18 cellular contexts compared by ENCODE assay signal in genomic region chr5:36279054-36279698, GRCh38. TPM values are rescaled to one million over a fixed set of nuclear protein-coding genes. Genes with fewer than 3 reads are reported as not detected.
DNase-seq lines count a peak whose midpoint lies in the region; ATAC-seq, FAIRE-seq and TF ChIP-seq lines count a peak whose summit lies in the region.
"Had no signal": no experiment of that assay in that cellular context is flagged by ENCODE, and none has a peak within 500 bp of the region (broad histone marks: within the 10 kb centered on the region; RNA-seq: fewer than 3 reads in every experiment).

No MANE protein-coding gene starts in this region.

- peak; percentile 66 for FAIRE-seq in keratinocyte (lab: Jason Lieb, UNC)
- FAIRE-seq: A204.1 had no signal

- H3K4me3 ChIP-seq in ascending aorta: peak overlapping the region; percentile 9 to 26
- H3K4me3 ChIP-seq in keratinocyte (ENCODE audit: control insufficient read depth in 2 of 3, extremely low read depth in 1 of 3, insufficient read depth in 2 of 3, low read depth in 1 of 3, low read length in 3 of 3): no peak overlapping the region
- H3K4me3 ChIP-seq: psoas muscle had no signal

- H3K27me3 ChIP-seq in ascending aorta (no peaks in the 10 kb centered on the region), keratinocyte (ENCODE audit: control insufficient read depth, extremely low read depth, insufficient read depth, low read length) (no peaks in the 10 kb centered on the region)

- ATAC-seq in activated T-cell treated with anti-CD3 and anti-CD28 coated beads, Interleukin-2, amount 50 U/mL, for 72 hours (replicated peaks in 1 of 2): peak in 1 of 2 donors; percentile 26
- ATAC-seq: psoas muscle had no signal

- H3K9ac ChIP-seq in keratinocyte (ENCODE audit: control insufficient read depth, extremely low read depth, insufficient read depth, low read length): no peak overlapping the region

- H3K27me3 Mint-ChIP-seq in activated T-cell treated with anti-CD3 and anti-CD28 coated beads, Interleukin-2, amount 50 U/mL, for 72 hours (ENCODE audit: low read depth): peaks cover 4% of the 10 kb centered on the region
- H3K27me3 Mint-ChIP-seq in activated T-cell treated with anti-CD3 and anti-CD28 coated beads, Interleukin-2, amount 50 U/mL, for 24 hours: peaks cover 12% of the 10 kb centered on the region

- H4K20me1 ChIP-seq in keratinocyte (ENCODE audit: control insufficient read depth, extremely low read depth, insufficient read depth, low read length): no peaks in the 10 kb centered on the region

- dilution Hi-C loops in keratinocyte (cut with MboI; ENCODE audit: extremely low pct_ligation_motif_present, low sequenced_read_pairs): no loop called here

- H3K4me1 ChIP-seq in ascending aorta (peaks cover 0 to 31% of the 10 kb centered on the region in 2 donors), keratinocyte (ENCODE audit: control insufficient read depth, extremely low read depth, insufficient read depth, low read length) (no peaks in the 10 kb centered on the region)
- H3K4me1 ChIP-seq: Caco-2 had no signal

- no peak overlapping the region for H2AFZ ChIP-seq in keratinocyte (ENCODE audit: control insufficient read depth, low read length)

- no peak overlapping the region for H3K4me2 ChIP-seq in keratinocyte (ENCODE audit: control insufficient read depth, extremely low read depth, insufficient read depth, low read depth, low read length)

- DNase-seq in activated T-cell treated with anti-CD3 and anti-CD28 coated beads, Interleukin-2, amount 50 U/mL, for 72 hours: no peak
- no peak for DNase-seq in activated T-cell treated with anti-CD3 and anti-CD28 coated beads, Interleukin-2, amount 50 U/mL, for 24 hours
- DNase-seq in ascending aorta (ENCODE audit: low spot score in 2 of 2): no peak
- no peak for DNase-seq in keratinocyte (ENCODE audit: low read depth, low spot score)
- DNase-seq in stimulated activated CD4-positive, alpha-beta T cell treated with anti-CD3 and anti-CD28 coated beads, Interleukin-4, amount 100 ng/mL, for 24 hours: no peak
- DNase-seq in GM20000 (ENCODE audit: low spot score): no peak
- DNase-seq in NCI-H69 (lab: John Stamatoyannopoulos, UW): no peak
- DNase-seq in iPS-NIHi7 (ENCODE audit: extremely low spot score): no peak
- DNase-seq: activated CD8-positive, alpha-beta memory T cell treated with anti-CD3 and anti-CD28 coated beads for 24 hours; activated gamma-delta T cell; Caco-2; GOT3; left cardiac atrium; NCI-H146; psoas muscle had no signal

- H3K36me3 ChIP-seq in ascending aorta (no peaks in the 10 kb centered on the region), keratinocyte (ENCODE audit: control insufficient read depth in 2 of 2, extremely low read depth in 1 of 2, insufficient read depth in 2 of 2, low read length in 2 of 2) (no peaks in the 10 kb centered on the region)

- no peaks in the 10 kb centered on the region for H3K79me2 ChIP-seq in keratinocyte (ENCODE audit: control insufficient read depth, insufficient read depth, low read length)

- peaks cover 6% of the 10 kb centered on the region for H3K4me1 Mint-ChIP-seq in activated T-cell treated with anti-CD3 and anti-CD28 coated beads, Interleukin-2, amount 50 U/mL, for 72 hours (ENCODE audit: low read depth)
- peaks cover 16% of the 10 kb centered on the region for H3K4me1 Mint-ChIP-seq in activated T-cell treated with anti-CD3 and anti-CD28 coated beads, Interleukin-2, amount 50 U/mL, for 24 hours (ENCODE audit: low read depth)

- TF ChIP-seq CTCF in ascending aorta (IDR thresholded peaks at IDR 0.05) (no peak), keratinocyte (optimal IDR thresholded peaks at IDR 0.05 in 1 of 3, IDR thresholded peaks at IDR 0.05 in 1 of 3, conservative IDR thresholded peaks at IDR 0.05 in 1 of 3; ENCODE audit: extremely low read depth in 1 of 3, insufficient read depth in 2 of 3, low read length in 3 of 3) (no peak), GM20000 (IDR thresholded peaks at IDR 0.05; ENCODE audit: extremely low read depth, missing control alignments) (no peak)

- no peaks in the 10 kb centered on the region for H3K9me1 ChIP-seq in keratinocyte (ENCODE audit: control insufficient read depth, extremely low read depth, insufficient read depth, low read length)

- peak overlapping the region; percentile 74 for H3K27ac Mint-ChIP-seq in activated T-cell treated with anti-CD3 and anti-CD28 coated beads, Interleukin-2, amount 50 U/mL, for 72 hours
- H3K27ac Mint-ChIP-seq in activated T-cell treated with anti-CD3 and anti-CD28 coated beads, Interleukin-2, amount 50 U/mL, for 24 hours: no peak overlapping the region

- intact Hi-C loops in ascending aorta (cut with DNase I): loop anchor here (2.0 kb wide), 1 partner anchor 22 kb away; the partner anchor contains the start of gene RANBP3L

- no peaks in the 10 kb centered on the region for H3K9me3 Mint-ChIP-seq in activated T-cell treated with anti-CD3 and anti-CD28 coated beads, Interleukin-2, amount 50 U/mL, for 72 hours
- H3K9me3 Mint-ChIP-seq in activated T-cell treated with anti-CD3 and anti-CD28 coated beads, Interleukin-2, amount 50 U/mL, for 24 hours: peaks cover 3% of the 10 kb centered on the region

- no peak overlapping the region for H3K4me3 Mint-ChIP-seq in activated T-cell treated with anti-CD3 and anti-CD28 coated beads, Interleukin-2, amount 50 U/mL, for 72 hours
- H3K4me3 Mint-ChIP-seq in activated T-cell treated with anti-CD3 and anti-CD28 coated beads, Interleukin-2, amount 50 U/mL, for 24 hours: no peak overlapping the region

- no peaks in the 10 kb centered on the region for H3K36me3 Mint-ChIP-seq in activated T-cell treated with anti-CD3 and anti-CD28 coated beads, Interleukin-2, amount 50 U/mL, for 72 hours (ENCODE audit: insufficient read depth in 2 of 2)
- no peaks in the 10 kb centered on the region for H3K36me3 Mint-ChIP-seq in activated T-cell treated with anti-CD3 and anti-CD28 coated beads, Interleukin-2, amount 50 U/mL, for 24 hours (ENCODE audit: low read depth)

- H3K27ac ChIP-seq in ascending aorta (peak overlapping the region; percentile 64 to 74), keratinocyte (ENCODE audit: control insufficient read depth, insufficient read depth, low read length) (no peak overlapping the region)
- H3K27ac ChIP-seq: psoas muscle, VCaP had no signal

- H3K9me3 ChIP-seq in ascending aorta: no peaks in the 10 kb centered on the region
- H3K9me3 ChIP-seq in keratinocyte (ENCODE audit: control insufficient read depth, low read depth, low read length): no peaks in the 10 kb centered on the region
- H3K9me3 ChIP-seq: Caco-2, psoas muscle had no signal

RNA-seq across cellular contexts. Expression of gene RANBP3L, which starts 22.5 kb away (rescaled TPM):
- total RNA-seq in activated T-cell treated with anti-CD3 and anti-CD28 coated beads, Interleukin-2, amount 50 U/mL, for 72 hours: under 1 TPM in 1 of 2 donors, not detected in 1; 0.35 TPM
- total RNA-seq in ascending aorta: not detected
- not detected in 3 replicates for polyA plus RNA-seq in keratinocyte
- polyA plus RNA-seq in keratinocyte (2011; ENCODE audit: low read depth): not detected
- not detected in 2 replicates for polyA plus RNA-seq in keratinocyte (2011; cell fraction: cytosol; rRNA removed)
- not detected in 2 replicates for polyA plus RNA-seq in keratinocyte (2011; cell fraction: nucleus; rRNA removed)
- not detected in 2 replicates for polyA plus RNA-seq in keratinocyte (2012; ENCODE audit: low replicate concordance)
- not detected in 3 replicates for polyA minus RNA-seq in keratinocyte
- polyA minus RNA-seq in keratinocyte (2011; cell fraction: cytosol; rRNA and poly(A)+ RNA removed): not detected
- polyA minus RNA-seq in keratinocyte (2011; cell fraction: nucleus; rRNA and poly(A)+ RNA removed): not detected in 2 replicates
- total RNA-seq: SK-MEL-5 had no signal

RNA-seq across cellular contexts. Expression of gene NADK2, which starts 37.5 kb away (rescaled TPM):
- total RNA-seq in activated T-cell treated with anti-CD3 and anti-CD28 coated beads, Interleukin-2, amount 50 U/mL, for 72 hours: 10 to 100 TPM; 13.6 to 20.9 TPM
- total RNA-seq in ascending aorta: 18.4 TPM
- polyA plus RNA-seq in keratinocyte: 7.2 to 15.4 TPM (median 8.4 TPM) in 3 replicates
- 26.6 TPM for polyA plus RNA-seq in keratinocyte (2011; ENCODE audit: low read depth)
- polyA plus RNA-seq in keratinocyte (2011; cell fraction: cytosol; rRNA removed): 7.1 and 13.2 TPM in 2 replicates
- polyA plus RNA-seq in keratinocyte (2011; cell fraction: nucleus; rRNA removed): 6.8 and 13.4 TPM in 2 replicates
- polyA plus RNA-seq in keratinocyte (2012; ENCODE audit: low replicate concordance): 10.2 and 10.5 TPM in 2 replicates
- polyA minus RNA-seq in keratinocyte: 3.5 to 14.0 TPM (median 13.1 TPM) in 3 replicates
- polyA minus RNA-seq in keratinocyte (2011; cell fraction: cytosol; rRNA and poly(A)+ RNA removed): 17.5 TPM
- polyA minus RNA-seq in keratinocyte (2011; cell fraction: nucleus; rRNA and poly(A)+ RNA removed): 3.1 and 14.8 TPM in 2 replicates

Comparison
In these comparisons a context has a peak if more than half of its experiments do, and no peak if none do; other contexts are left out.
1. H3K4me3 ChIP-seq: peak in ascending aorta (2 of 2); none in keratinocyte (0 of 3).